Comparison of ENCODE assay signal across 18 cellular contexts in the genomic region with DNA sequence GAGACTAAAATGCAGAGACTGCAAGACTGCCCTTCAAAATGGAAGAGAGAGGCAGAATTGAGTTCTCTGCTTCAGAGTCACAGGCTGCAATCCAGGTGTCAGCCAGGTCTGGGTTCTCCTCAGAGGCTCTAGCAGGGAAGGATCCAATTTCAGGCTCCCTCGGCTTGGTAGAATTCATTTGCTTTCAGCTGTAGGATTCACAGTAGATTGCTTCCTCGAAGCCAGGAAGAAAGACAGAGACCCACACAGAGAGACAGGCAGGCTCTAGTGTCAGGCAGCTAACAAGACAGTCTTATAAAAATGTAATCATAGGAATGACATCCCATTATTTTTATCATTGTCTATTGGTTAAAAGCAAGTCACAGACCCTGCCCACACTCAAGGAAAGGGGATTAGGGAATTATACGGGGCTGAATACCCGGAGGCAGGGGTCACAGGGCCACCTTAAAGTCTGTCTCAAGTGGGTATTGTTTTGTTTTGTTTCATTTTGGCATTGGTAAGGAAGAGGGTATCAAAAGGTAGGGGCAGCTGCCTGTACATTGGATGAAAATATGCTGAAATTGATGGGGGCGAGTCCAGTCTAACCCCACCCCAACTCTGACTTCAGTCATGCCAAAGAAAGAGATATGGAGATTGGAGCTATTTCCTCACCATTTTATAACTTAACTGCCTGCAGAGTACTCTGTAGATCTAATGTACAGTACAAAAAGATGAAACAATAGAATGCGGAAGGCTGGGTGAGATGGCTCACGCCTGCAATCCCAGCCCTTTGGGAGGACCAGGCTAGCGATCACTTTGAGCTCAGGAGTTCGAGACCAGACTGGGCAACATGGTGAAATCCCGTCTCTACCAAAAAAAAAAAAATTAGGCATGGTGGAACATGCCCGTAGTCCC. TPM values are rescaled to one million over a fixed set of nuclear protein-coding genes. Genes with fewer than 3 reads are reported as not detected.
DNase-seq lines count a peak whose midpoint lies in the region; ATAC-seq and TF ChIP-seq lines count a peak whose summit lies in the region.
"Had no signal": no experiment of that assay in that cellular context is flagged by ENCODE, and none has a peak within 500 bp of the region (broad histone marks: within the 10 kb centered on the region; RNA-seq: fewer than 3 reads in every experiment).

No MANE protein-coding gene starts in this region.

- DNase-seq in NCI-H82 (lab: John Stamatoyannopoulos, UW) (peak; percentile 64), NCI-H82 treated with DMSO at 0.1 percent for 48 hours (lab: John Stamatoyannopoulos, UW; ENCODE audit: unreplicated experiment) (no peak), NCI-H2227 (lab: John Stamatoyannopoulos, UW; ENCODE audit: unreplicated experiment) (peak; percentile 41), ecto neural progenitor cell (ENCODE audit: low spot score) (peak; percentile 53), MG63 (no peak), Peyer's patch (no peak)
- DNase-seq: activated CD8-positive, alpha-beta T cell treated with anti-CD3 and anti-CD28 coated beads, Interleukin-2, amount 10 ng/mL, durations not matched to agents 7 days and 5 days; activated effector memory CD4-positive, alpha-beta T cell treated with Interleukin-2 at 50 U/mL for 16 hours; Caco-2; dorsolateral prefrontal cortex; hippocampal formation; NCI-H524 treated with DMSO at 0.1 percent for 48 hours; ovary; spleen had no signal

- no peak overlapping the region for H3K27ac ChIP-seq in Peyer's patch
- H3K27ac ChIP-seq: dorsolateral prefrontal cortex, ovary, SJSA1, spleen, suprapubic skin had no signal

- H3K9ac ChIP-seq in skeletal muscle satellite cell (ENCODE audit: low read depth, low read length): no peak overlapping the region

- no peaks in the 10 kb centered on the region for H3K4me1 ChIP-seq in skeletal muscle satellite cell (ENCODE audit: control insufficient read depth, insufficient read depth, low read length)
- H3K4me1 ChIP-seq in Peyer's patch: no peaks in the 10 kb centered on the region
- H3K4me1 ChIP-seq: Caco-2, SJSA1, spleen, suprapubic skin had no signal

- no peaks in the 10 kb centered on the region for H3K27me3 ChIP-seq in skeletal muscle satellite cell (ENCODE audit: control insufficient read depth, insufficient read depth, low read length)
- no peaks in the 10 kb centered on the region for H3K27me3 ChIP-seq in MG63
- no peaks in the 10 kb centered on the region for H3K27me3 ChIP-seq in Peyer's patch
- H3K27me3 ChIP-seq: dorsolateral prefrontal cortex, ovary, SJSA1, spleen, suprapubic skin had no signal

- H3K9me3 ChIP-seq in skeletal muscle satellite cell (replicated peaks; ENCODE audit: low read length) (no peaks in the 10 kb centered on the region), MG63 (no peaks in the 10 kb centered on the region), Peyer's patch (no peaks in the 10 kb centered on the region)
- H3K9me3 ChIP-seq: Caco-2, ovary, SJSA1, spleen, suprapubic skin had no signal

- ATAC-seq in HG02642 (IDR thresholded peaks at IDR 0.05; ENCODE audit: poor library complexity, unreplicated experiment): no peak
- ATAC-seq: activated CD8-positive, alpha-beta T cell treated with anti-CD3 and anti-CD28 coated beads, Interleukin-2, amount 10 ng/mL, durations not matched to agents 7 days and 5 days had no signal

- no peak for TF ChIP-seq POLR2A in Peyer's patch (IDR thresholded peaks at IDR 0.05)

- H3K4me3 ChIP-seq in skeletal muscle satellite cell (ENCODE audit: low read length) (no peak overlapping the region), MG63 (no peak overlapping the region), Peyer's patch (no peak overlapping the region)
- H3K4me3 ChIP-seq: dorsolateral prefrontal cortex, ovary, SJSA1, spleen, suprapubic skin had no signal

- TF ChIP-seq CTCF in Peyer's patch (IDR thresholded peaks at IDR 0.05): no peak

- H3K36me3 ChIP-seq in skeletal muscle satellite cell (ENCODE audit: insufficient read depth, low read length) (no peaks in the 10 kb centered on the region), MG63 (no peaks in the 10 kb centered on the region), Peyer's patch (no peaks in the 10 kb centered on the region)
- H3K36me3 ChIP-seq: ovary, SJSA1, spleen, suprapubic skin had no signal

- H3K4me2 ChIP-seq in skeletal muscle satellite cell (ENCODE audit: low read length): peak overlapping the region; percentile 20

RNA-seq across cellular contexts. Expression of a gene that starts 9.5 kb away (rescaled TPM):
- total RNA-seq in skeletal muscle satellite cell (2012; rRNA removed): 18.8 and 26.0 TPM in 2 replicates
- total RNA-seq in MG63 (2014; rRNA removed; shearing (Covaris generic); ENCODE audit: low replicate concordance): 60.4 and 63.4 TPM in 2 replicates
- total RNA-seq in Peyer's patch: 10 to 100 TPM; 17.6 to 58.6 (median 36.4) TPM

RNA-seq across cellular contexts. Expression of a gene that starts 29.4 kb away (rescaled TPM):
- 14.6 and 17.5 TPM in 2 replicates for total RNA-seq in skeletal muscle satellite cell (2012; rRNA removed)
- total RNA-seq in MG63 (2014; rRNA removed; shearing (Covaris generic); ENCODE audit: low replicate concordance): 18.7 and 23.1 TPM in 2 replicates
- total RNA-seq in Peyer's patch: 10 to 100 TPM; 12.3 to 23.1 (median 18.5) TPM

RNA-seq across cellular contexts. Expression of a gene that starts 29.8 kb away (rescaled TPM):
- 12.5 and 15.7 TPM in 2 replicates for total RNA-seq in skeletal muscle satellite cell (2012; rRNA removed)
- total RNA-seq in MG63 (2014; rRNA removed; shearing (Covaris generic); ENCODE audit: low replicate concordance): 9.5 and 19.4 TPM in 2 replicates
- 100 to 1,000 TPM in 1 of 4 donors, 10 to 100 TPM in 3; 27.0 to 172 (median 70.8) TPM for total RNA-seq in Peyer's patch

Comparison
In these comparisons a context has a peak if more than half of its experiments do, and no peak if none do; other contexts are left out.
1. DNase-seq: peak in NCI-H82 (single experiment), NCI-H2227 (single experiment) and ecto neural progenitor cell (single experiment); none in NCI-H82 treated with DMSO at 0.1 percent for 48 hours (single experiment), MG63 (single experiment) and Peyer's patch (0 of 3).